ENCODE assay signal across 17 cellular contexts in genomic region chr5:149969181-149969950, GRCh38. TPM values are rescaled to one million over a fixed set of nuclear protein-coding genes. Genes with fewer than 3 reads are reported as not detected.
DNase-seq lines count a peak whose midpoint lies in the region; ATAC-seq and TF ChIP-seq lines count a peak whose summit lies in the region.
"Had no signal": no experiment of that assay in that cellular context is flagged by ENCODE, and none has a peak within 500 bp of the region (broad histone marks: within the 10 kb centered on the region; RNA-seq: fewer than 3 reads in every experiment).

No MANE protein-coding gene starts in this region.

- H2BK120ac ChIP-seq in IMR-90 (ENCODE audit: low read depth, low read length) (no peak overlapping the region), trophoblast cell (ENCODE audit: insufficient read depth, low read length, poor library complexity) (no peak overlapping the region)

- no peak overlapping the region for H2BK5ac ChIP-seq in IMR-90 (ENCODE audit: low read depth, low read length, poor library complexity, severe bottlenecking)
- no peak overlapping the region for H2BK5ac ChIP-seq in trophoblast cell (ENCODE audit: low read depth, low read length, poor library complexity)

- H3K9me3 Mint-ChIP-seq in T-helper 2 cell treated with Interferon-gamma antibody and Interleukin-4, amounts not matched to agents 5 μg/mL and 100 μg/mL, for 36 hours: no peaks in the 10 kb centered on the region
- H3K9me3 Mint-ChIP-seq: CD14-positive monocyte; CD8-positive, alpha-beta T cell; H9 had no signal

- no peak for TF ChIP-seq CTCF in A673 (conservative IDR thresholded peaks at IDR 0.05; ENCODE audit: low read depth, low read length)
- no peak for TF ChIP-seq CTCF in IMR-90 (conservative IDR thresholded peaks at IDR 0.05; ENCODE audit: low read depth, low read length)

- in situ Hi-C loops in IMR-90 (cut with MboI; ENCODE audit: low sequenced_read_pairs): no loop called here

- H3K79me1 ChIP-seq in IMR-90 (ENCODE audit: low read depth in 1 of 2, low read length in 2 of 2): peaks cover 0 to 7% of the 10 kb centered on the region in 2 experiments; a peak in 1 of 4 replicates
- H3K79me1 ChIP-seq in trophoblast cell (ENCODE audit: low read length): no peaks in the 10 kb centered on the region

- H3K4me2 ChIP-seq in IMR-90 (ENCODE audit: low read depth, low read length) (no peak overlapping the region), trophoblast cell (ENCODE audit: low read length) (no peak overlapping the region)
- H3K4me2 ChIP-seq: BLaER1 had no signal

- H3K27me3 Mint-ChIP-seq in T-helper 2 cell treated with Interferon-gamma antibody and Interleukin-4, amounts not matched to agents 5 μg/mL and 100 μg/mL, for 36 hours (ENCODE audit: low read depth): no peaks in the 10 kb centered on the region

- H2AK5ac ChIP-seq in IMR-90 (ENCODE audit: low read depth, low read length) (no peak overlapping the region), trophoblast cell (ENCODE audit: low read length) (no peak overlapping the region)

- no peak overlapping the region for H2BK15ac ChIP-seq in IMR-90 (ENCODE audit: low read depth, low read length)

- H3K27me3 ChIP-seq in A673 (replicated peaks; ENCODE audit: insufficient read depth, low read depth, low read length, poor library complexity): no peaks in the 10 kb centered on the region
- no peaks in the 10 kb centered on the region for H3K27me3 ChIP-seq in IMR-90 (ENCODE audit: control insufficient read depth, insufficient read depth, low read length)
- H3K27me3 ChIP-seq in trophoblast cell (ENCODE audit: insufficient read depth, low read length): no peaks in the 10 kb centered on the region
- H3K27me3 ChIP-seq: BLaER1 had no signal

- H3K18ac ChIP-seq in IMR-90 (ENCODE audit: low read depth, low read length): no peak overlapping the region
- no peak overlapping the region for H3K18ac ChIP-seq in trophoblast cell (ENCODE audit: low read length)

- intact Hi-C loops in A673 (cut with micrococcal nuclease; ENCODE audit: unreplicated experiment): no loop called here
- intact Hi-C loops in IMR-90 (cut with micrococcal nuclease): no loop called here

- no peak for TF ChIP-seq RAD21 in IMR-90 (IDR thresholded peaks at IDR 0.05; ENCODE audit: low read length)

- H3K9ac ChIP-seq in IMR-90 (ENCODE audit: low read depth, low read length) (no peak overlapping the region), trophoblast cell (ENCODE audit: low read length) (no peak overlapping the region)
- H3K9ac ChIP-seq: BLaER1 had no signal

- H3K4me1 ChIP-seq in A673 (ENCODE audit: insufficient read depth, low read length, poor library complexity, severe bottlenecking) (peaks cover 9% of the 10 kb centered on the region), IMR-90 (ENCODE audit: control insufficient read depth, insufficient read depth, low read length) (no peaks in the 10 kb centered on the region), trophoblast cell (ENCODE audit: control insufficient read depth in 1 of 2, insufficient read depth in 2 of 2, low read length in 2 of 2) (no peaks in the 10 kb centered on the region)
- H3K4me1 ChIP-seq: BLaER1 had no signal

- POLR2A ChIA-PET in A673 (lab: Charles Lee; ENCODE audit: low non-redundant PET) (no interaction called here), IMR-90 (lab: Charles Lee; ENCODE audit: unreplicated experiment) (no interaction called here)

- no peak overlapping the region for H4K5ac ChIP-seq in IMR-90 (ENCODE audit: low read depth, low read length)

- 0 out of 2 replicates have a peak overlapping the region, but pooled peaks have one; percentile 8 for H3K14ac ChIP-seq in IMR-90 (replicated peaks; ENCODE audit: low read depth, low read length)
- no peak overlapping the region for H3K14ac ChIP-seq in trophoblast cell (ENCODE audit: low read length)

- no peaks in the 10 kb centered on the region for H3K36me3 Mint-ChIP-seq in T-helper 2 cell treated with Interferon-gamma antibody and Interleukin-4, amounts not matched to agents 5 μg/mL and 100 μg/mL, for 36 hours (ENCODE audit: low read depth)

- no peak overlapping the region for H2BK12ac ChIP-seq in trophoblast cell (ENCODE audit: low read length)

- H3K9me3 ChIP-seq in A673 (ENCODE audit: low read depth, low read length, poor library complexity, severe bottlenecking) (no peaks in the 10 kb centered on the region), IMR-90 (ENCODE audit: control insufficient read depth, insufficient read depth, low read length) (no peaks in the 10 kb centered on the region), trophoblast cell (ENCODE audit: insufficient read depth, low read depth, low read length) (no peaks in the 10 kb centered on the region)
- H3K9me3 ChIP-seq: BLaER1 had no signal

- peaks cover 46% of the 10 kb centered on the region for H3K36me3 ChIP-seq in A673 (ENCODE audit: insufficient read depth, low read length, poor library complexity, severe bottlenecking)
- no peaks in the 10 kb centered on the region for H3K36me3 ChIP-seq in IMR-90 (ENCODE audit: control insufficient read depth, insufficient read depth, low read length)
- no peaks in the 10 kb centered on the region for H3K36me3 ChIP-seq in trophoblast cell (ENCODE audit: control insufficient read depth in 1 of 2, insufficient read depth in 2 of 2, low read length in 2 of 2)
- H3K36me3 ChIP-seq: BLaER1 had no signal

- TF ChIP-seq POLR2A in IMR-90 (IDR thresholded peaks at IDR 0.05; ENCODE audit: low read depth, low read length): no peak

- dilution Hi-C loops in IMR-90 (cut with HindIII; ENCODE audit: low sequenced_read_pairs, unreplicated experiment): no loop called here

- H2BK20ac ChIP-seq in IMR-90 (ENCODE audit: low read depth, low read length): no peak overlapping the region

- no peak for DNase-seq in A673 (ENCODE audit: low spot score)
- DNase-seq in IMR-90: no peak
- peak; percentile 77 for DNase-seq in cerebellum (ENCODE audit: low spot score)
- DNase-seq in trophoblast cell: no peak
- DNase-seq in iPS-NIHi7 (ENCODE audit: extremely low spot score): no peak
- DNase-seq in T-helper 2 cell treated with Interferon-gamma antibody and Interleukin-4, amounts not matched to agents 5 μg/mL and 100 μg/mL, for 36 hours (ENCODE audit: low spot score): no peak
- DNase-seq: Calu3; CD8-positive, alpha-beta T cell; DMS79 treated with DMSO at 0.1 percent for 48 hours; H9 had no signal

- H3K4me1 Mint-ChIP-seq in T-helper 2 cell treated with Interferon-gamma antibody and Interleukin-4, amounts not matched to agents 5 μg/mL and 100 μg/mL, for 36 hours (ENCODE audit: low read depth): no peaks in the 10 kb centered on the region
- H3K4me1 Mint-ChIP-seq: CD14-positive monocyte, H9 had no signal

- no peaks in the 10 kb centered on the region for H3K9me1 ChIP-seq in IMR-90 (ENCODE audit: insufficient read depth, low read length)

- no peak overlapping the region for H4K91ac ChIP-seq in IMR-90 (ENCODE audit: insufficient read depth, low read depth, low read length)
- H4K91ac ChIP-seq in trophoblast cell (ENCODE audit: low read depth, low read length): no peak overlapping the region

- H2AK9ac ChIP-seq in IMR-90 (replicated peaks; ENCODE audit: low read depth, low read length, poor library complexity): no peak overlapping the region

- H2AFZ ChIP-seq in IMR-90 (replicated peaks; ENCODE audit: low read length, poor library complexity) (no peak overlapping the region), trophoblast cell (ENCODE audit: insufficient read depth, low read length, poor library complexity) (no peak overlapping the region)

- BruUV-seq in A673 (replicated peaks; lab: Mats Ljungman, UMichigan) (no TSS peak), IMR-90 (replicated peaks; lab: Mats Ljungman, UMichigan) (no TSS peak)

- H3K27ac ChIP-seq in A673 (ENCODE audit: low read depth, low read length, poor library complexity, severe bottlenecking) (peak overlapping the region; percentile 48), IMR-90 (ENCODE audit: insufficient read depth, low read length) (no peak overlapping the region), trophoblast cell (ENCODE audit: low read depth, low read length) (no peak overlapping the region)
- H3K27ac ChIP-seq: BLaER1 had no signal

- H3K23ac ChIP-seq in IMR-90 (ENCODE audit: low read depth, low read length) (no peak overlapping the region), trophoblast cell (ENCODE audit: low read length) (peak overlapping the region; percentile 2)

- no peak overlapping the region for H3K27ac Mint-ChIP-seq in T-helper 2 cell treated with Interferon-gamma antibody and Interleukin-4, amounts not matched to agents 5 μg/mL and 100 μg/mL, for 36 hours
- H3K27ac Mint-ChIP-seq: CD8-positive, alpha-beta T cell; H9 had no signal

- no peak overlapping the region for H3K4ac ChIP-seq in IMR-90 (ENCODE audit: low read depth, low read length)
- no peak overlapping the region for H3K4ac ChIP-seq in trophoblast cell (ENCODE audit: low read depth, low read length)

- no peak overlapping the region for H3K56ac ChIP-seq in IMR-90 (ENCODE audit: extremely low read depth, insufficient read depth, low read length)

- no peaks in the 10 kb centered on the region for H3K79me2 ChIP-seq in trophoblast cell (ENCODE audit: control insufficient read depth, insufficient read depth, low read length, poor library complexity)

- H3K4me3 ChIP-seq in A673 (ENCODE audit: low read depth, low read length, poor library complexity, severe bottlenecking): no peak overlapping the region
- no peak overlapping the region for H3K4me3 ChIP-seq in IMR-90 (ENCODE audit: insufficient read depth, low read depth, low read length)
- no peak overlapping the region for H3K4me3 ChIP-seq in trophoblast cell (ENCODE audit: low read depth, low read length)
- H3K4me3 ChIP-seq: BLaER1, GM12878 had no signal

- H4K8ac ChIP-seq in IMR-90 (ENCODE audit: low read depth in 2 of 2, low read length in 2 of 2) (no peak overlapping the region), trophoblast cell (ENCODE audit: low read depth, low read length) (no peak overlapping the region)

- no peak overlapping the region for H3K4me3 Mint-ChIP-seq in T-helper 2 cell treated with Interferon-gamma antibody and Interleukin-4, amounts not matched to agents 5 μg/mL and 100 μg/mL, for 36 hours
- H3K4me3 Mint-ChIP-seq: CD14-positive monocyte; CD8-positive, alpha-beta T cell; H9 had no signal

- WGBS in IMR-90 (ENCODE audit: extremely low coverage in 2 of 2, insufficient read length in 1 of 2), 2 experiments: no CpG with 5 or more reads among the region's 4 CpGs
- no CpG with 5 or more reads among the region's 4 CpGs for WGBS in trophoblast cell (ENCODE audit: extremely low coverage, insufficient coverage, insufficient read length)

- CTCF ChIA-PET in A673 (lab: Charles Lee): no interaction called here
- CTCF ChIA-PET in IMR-90 (lab: Yijun Ruan, JAX): interaction anchor here (0.6 to 1.2 kb wide), 2 partner anchors 25 to 933 kb away, joined by 3 read pairs; no protein-coding TSS in a partner anchor

- no peak overlapping the region for H4K12ac ChIP-seq in trophoblast cell (ENCODE audit: low read depth, low read length)

- ATAC-seq in IMR-90 (ENCODE audit: low read depth) (no peak), GM21786 (IDR thresholded peaks at IDR 0.05; ENCODE audit: unreplicated experiment) (no peak)
- ATAC-seq: CD8-positive, alpha-beta T cell; GM12878; HepG2 had no signal

- H4K20me1 ChIP-seq in IMR-90 (ENCODE audit: insufficient read depth, low read length): no peaks in the 10 kb centered on the region
- H4K20me1 ChIP-seq: BLaER1 had no signal

RNA-seq across cellular contexts. Expression of gene SLC26A2, which starts 8.8 kb away (rescaled TPM):
- 83.0 and 96.6 TPM in 2 replicates for total RNA-seq in A673 (2021)
- total RNA-seq in IMR-90 (2012; rRNA removed): 9.9 and 12.8 TPM in 2 replicates
- polyA plus RNA-seq in IMR-90 (2012; rRNA removed): 1.5 and 2.2 TPM in 2 replicates
- polyA plus RNA-seq in IMR-90 (2012; cell fraction: cytosol; rRNA removed): 0.38 and 0.51 TPM in 2 replicates
- polyA plus RNA-seq in IMR-90 (2012; cell fraction: nucleus; rRNA removed; ENCODE audit: low replicate concordance): 0.26 and 1.9 TPM in 2 replicates
- 20.1 TPM for total RNA-seq in cerebellum
- 4.0 and 4.2 TPM in 2 replicates for polyA plus RNA-seq in trophoblast cell (2013)

RNA-seq across cellular contexts. Expression of gene PDE6A, which starts 24.8 kb away (rescaled TPM):
- 0.39 and 0.49 TPM in 2 replicates for total RNA-seq in A673 (2021)
- total RNA-seq in IMR-90 (2012; rRNA removed): not detected in 2 replicates
- polyA plus RNA-seq in IMR-90 (2012; rRNA removed): not detected in 2 replicates
- not detected in 2 replicates for polyA plus RNA-seq in IMR-90 (2012; cell fraction: cytosol; rRNA removed)
- not detected in 2 replicates for polyA plus RNA-seq in IMR-90 (2012; cell fraction: nucleus; rRNA removed; ENCODE audit: low replicate concordance)
- not detected for total RNA-seq in cerebellum
- not detected in 2 replicates for polyA plus RNA-seq in trophoblast cell (2013)
- total RNA-seq: Calu3; CD8-positive, alpha-beta T cell; GM12878; H1; H9; HepG2 had no signal
- polyA plus RNA-seq: AG04450, CD14-positive monocyte, H1 had no signal

RNA-seq across cellular contexts. Expression of gene TIGD6, which starts 31.1 kb away (rescaled TPM):
- total RNA-seq in A673 (2021) (7.3 and 7.5 TPM in 2 replicates), IMR-90 (2012; rRNA removed) (6.1 and 6.6 TPM in 2 replicates), cerebellum (4.8 TPM)
- polyA plus RNA-seq in IMR-90 (2012; rRNA removed): 4.4 and 5.8 TPM in 2 replicates
- 3.8 and 4.4 TPM in 2 replicates for polyA plus RNA-seq in IMR-90 (2012; cell fraction: cytosol; rRNA removed)
- polyA plus RNA-seq in IMR-90 (2012; cell fraction: nucleus; rRNA removed; ENCODE audit: low replicate concordance): 1.9 and 4.0 TPM in 2 replicates
- 3.6 and 3.8 TPM in 2 replicates for polyA plus RNA-seq in trophoblast cell (2013)

RNA-seq across cellular contexts. Expression of gene HMGXB3, which starts 31.2 kb away (rescaled TPM):
- total RNA-seq in A673 (2021) (52.6 and 55.6 TPM in 2 replicates), IMR-90 (2012; rRNA removed) (27.6 and 29.2 TPM in 2 replicates), cerebellum (32.7 TPM)
- polyA plus RNA-seq in IMR-90 (2012; rRNA removed): 27.6 and 30.6 TPM in 2 replicates
- polyA plus RNA-seq in IMR-90 (2012; cell fraction: cytosol; rRNA removed): 15.9 and 22.3 TPM in 2 replicates
- polyA plus RNA-seq in IMR-90 (2012; cell fraction: nucleus; rRNA removed; ENCODE audit: low replicate concordance): 89.7 and 113 TPM in 2 replicates
- polyA plus RNA-seq in trophoblast cell (2013): 22.9 and 23.8 TPM in 2 replicates
